ENCODE assay signal across 13 cellular contexts in genomic region chr6:55875420-55875819, GRCh38. TPM values are rescaled to one million over a fixed set of nuclear protein-coding genes. Genes with fewer than 3 reads are reported as not detected.
DNase-seq lines count a peak whose midpoint lies in the region; TF ChIP-seq lines count a peak whose summit lies in the region.
"Had no signal": no experiment of that assay in that cellular context is flagged by ENCODE, and none has a peak within 500 bp of the region (broad histone marks: within the 10 kb centered on the region; RNA-seq: fewer than 3 reads in every experiment).

Gene BMP5, minus strand, starts transcription at chr6:55875590. Its CDS starts 725 bp downstream, at chr6:55874865.

- dilution Hi-C loops in mammary epithelial cell (cut with HindIII; ENCODE audit: low sequenced_read_pairs): no loop called here

- H4K20me1 ChIP-seq in mammary epithelial cell (ENCODE audit: insufficient read depth, low read length): no peaks in the 10 kb centered on the region

- no peaks in the 10 kb centered on the region for H3K27me3 Mint-ChIP-seq in type B pancreatic cell
- H3K27me3 Mint-ChIP-seq in chondrocyte (ENCODE audit: low read depth): no peaks in the 10 kb centered on the region
- H3K27me3 Mint-ChIP-seq: activated B cell treated with CpG ODN at 0.5 μM for 24 hours had no signal

- TF ChIP-seq EP300 in stomach (IDR thresholded peaks at IDR 0.05): no peak

- no peaks in the 10 kb centered on the region for H3K79me2 ChIP-seq in mammary epithelial cell (ENCODE audit: insufficient read depth, low read length)

- TF ChIP-seq CTCF in breast epithelium (IDR thresholded peaks at IDR 0.05) (no peak), mammary epithelial cell (conservative IDR thresholded peaks at IDR 0.05 in 1 of 2, IDR thresholded peaks at IDR 0.05 in 1 of 2; ENCODE audit: extremely low read depth in 1 of 2, insufficient read depth in 1 of 2, low read depth in 1 of 2, low read length in 2 of 2) (no peak), type B pancreatic cell (conservative IDR thresholded peaks at IDR 0.05) (no peak), esophagus squamous epithelium (IDR thresholded peaks at IDR 0.05) (no peak), stomach (IDR thresholded peaks at IDR 0.05) (no peak), chondrocyte (IDR thresholded peaks at IDR 0.05) (no peak)

- H3K9me3 ChIP-seq in breast epithelium (no peaks in the 10 kb centered on the region), mammary epithelial cell (replicated peaks; ENCODE audit: insufficient read depth, low read length) (no peaks in the 10 kb centered on the region), esophagus squamous epithelium (no peaks in the 10 kb centered on the region), stomach (no peaks in the 10 kb centered on the region)

- H3K4me3 ChIP-seq in breast epithelium (peak within 1 kb of the TSS in 2 of 3 donors; percentile 29 to 41), mammary epithelial cell (replicated peaks in 1 of 3; ENCODE audit: insufficient read depth in 1 of 3, low read depth in 2 of 3, low read length in 3 of 3) (no peak within 1 kb of the TSS), esophagus squamous epithelium (no peak within 1 kb of the TSS), stomach (no peak within 1 kb of the TSS)
- H3K4me3 ChIP-seq: GM12878 had no signal

- H3K36me3 Mint-ChIP-seq in type B pancreatic cell: no peaks in the 10 kb centered on the region
- H3K36me3 Mint-ChIP-seq in chondrocyte (ENCODE audit: low read depth): no peaks in the 10 kb centered on the region

- BruUV-seq in mammary epithelial cell (replicated peaks; lab: Mats Ljungman, UMichigan): no TSS peak

- CTCF ChIA-PET in mammary epithelial cell (lab: Charles Lee; ENCODE audit: low non-redundant PET): no interaction called here

- H3K4me3 Mint-ChIP-seq in type B pancreatic cell: peak within 1 kb of the TSS; percentile 91
- H3K4me3 Mint-ChIP-seq in chondrocyte (ENCODE audit: unreplicated experiment): no peak within 1 kb of the TSS
- H3K4me3 Mint-ChIP-seq: activated B cell treated with CpG ODN at 0.5 μM for 24 hours had no signal

- TF ChIP-seq POLR2A in breast epithelium (IDR thresholded peaks at IDR 0.05) (no peak), esophagus squamous epithelium (IDR thresholded peaks at IDR 0.05) (no peak), stomach (IDR thresholded peaks at IDR 0.05) (no peak)

- H3K27ac Mint-ChIP-seq in type B pancreatic cell (peak within 1 kb of the TSS; percentile 42), chondrocyte (ENCODE audit: unreplicated experiment) (no peak within 1 kb of the TSS)
- H3K27ac Mint-ChIP-seq: activated B cell treated with CpG ODN at 0.5 μM for 24 hours had no signal

- no peaks in the 10 kb centered on the region for H3K36me3 ChIP-seq in breast epithelium
- no peaks in the 10 kb centered on the region for H3K36me3 ChIP-seq in mammary epithelial cell (ENCODE audit: insufficient read depth, low read length)
- no peaks in the 10 kb centered on the region for H3K36me3 ChIP-seq in esophagus squamous epithelium
- no peaks in the 10 kb centered on the region for H3K36me3 ChIP-seq in stomach

- DNase-seq in breast epithelium (ENCODE audit: low spot score in 2 of 2): no peak
- no peak for DNase-seq in mammary epithelial cell
- DNase-seq in SK-N-DZ (ENCODE audit: low spot score): peak; percentile 10
- DNase-seq in iPS-NIHi7 (ENCODE audit: extremely low spot score): peak; percentile 37
- no peak for DNase-seq in type B pancreatic cell (ENCODE audit: extremely low spot score, unreplicated experiment)
- no peak for DNase-seq in esophagus squamous epithelium (lab: John Stamatoyannopoulos, UW)
- DNase-seq in stomach: no peak
- DNase-seq in chondrocyte (ENCODE audit: low spot score): no peak
- DNase-seq: ACHN; activated B cell treated with CpG ODN at 0.5 μM for 24 hours; activated T-cell treated with anti-CD3 and anti-CD28 coated beads, Interleukin-2, amount 50 U/mL, for 48 hours; left cardiac atrium had no signal

- H3K4me1 Mint-ChIP-seq in type B pancreatic cell (ENCODE audit: unreplicated experiment) (peaks cover 19% of the 10 kb centered on the region), chondrocyte (ENCODE audit: low read depth) (peaks cover 4% of the 10 kb centered on the region)
- H3K4me1 Mint-ChIP-seq: activated B cell treated with CpG ODN at 0.5 μM for 24 hours had no signal

- H3K27me3 ChIP-seq in breast epithelium (no peaks in the 10 kb centered on the region), mammary epithelial cell (ENCODE audit: insufficient read depth, low read length) (no peaks in the 10 kb centered on the region), esophagus squamous epithelium (peaks cover 0 to 4% (median 0%) of the 10 kb centered on the region in 4 donors), stomach (no peaks in the 10 kb centered on the region)

- no peak within 1 kb of the TSS for H2AFZ ChIP-seq in mammary epithelial cell (ENCODE audit: low read depth, low read length)

- H3K4me1 ChIP-seq in breast epithelium (no peaks in the 10 kb centered on the region), mammary epithelial cell (ENCODE audit: insufficient read depth, low read length) (no peaks in the 10 kb centered on the region), esophagus squamous epithelium (no peaks in the 10 kb centered on the region), stomach (no peaks in the 10 kb centered on the region)

- H3K9me3 Mint-ChIP-seq in type B pancreatic cell (no peaks in the 10 kb centered on the region), chondrocyte (ENCODE audit: low read depth) (no peaks in the 10 kb centered on the region)
- H3K9me3 Mint-ChIP-seq: activated B cell treated with CpG ODN at 0.5 μM for 24 hours had no signal

- H3K9ac ChIP-seq in mammary epithelial cell (ENCODE audit: insufficient read depth, low read length): no peak within 1 kb of the TSS

- H3K27ac ChIP-seq in breast epithelium (no peak within 1 kb of the TSS), mammary epithelial cell (ENCODE audit: insufficient read depth, low read depth, low read length) (no peak within 1 kb of the TSS), esophagus squamous epithelium (no peak within 1 kb of the TSS), stomach (no peak within 1 kb of the TSS)

- in situ Hi-C loops in mammary epithelial cell (cut with MboI; ENCODE audit: low sequenced_read_pairs in 2 of 2): loop anchor here (25.0 kb wide), 1 partner anchor 438 kb away; no protein-coding TSS in a partner anchor

- WGBS in mammary epithelial cell (ENCODE audit: low coverage, missing lambda C conversion rate): 71% methylated on average over 1 of the region's 1 CpG
- WGBS in esophagus squamous epithelium, 2 donors: 83 to 91% methylated on average over 1 of the region's 1 CpG
- WGBS in stomach, 5 donors: 51 to 66% (median 59%) methylated on average over 1 of the region's 1 CpG

- intact Hi-C loops in breast epithelium (cut with DNase I; ENCODE audit: low total_unique reads): no loop called here
- intact Hi-C loops in mammary epithelial cell (cut with micrococcal nuclease): no loop called here
- intact Hi-C loops in esophagus squamous epithelium (cut with DNase I): no loop called here
- intact Hi-C loops in stomach (cut with DNase I; ENCODE audit: low total_unique reads): no loop called here

- no peak within 1 kb of the TSS for H3K4me2 ChIP-seq in mammary epithelial cell (ENCODE audit: insufficient read depth, low read depth, low read length)

RNA-seq across cellular contexts. Expression of gene BMP5, which starts in this region (rescaled TPM):
- total RNA-seq in breast epithelium (1 to 10 TPM in 2 of 3 donors, under 1 TPM in 1; 0.96 to 5.1 (median 1.3) TPM), mammary epithelial cell (not detected), type B pancreatic cell (ENCODE audit: low replicate concordance) (5.6 and 12.4 TPM in 2 replicates), esophagus squamous epithelium (under 1 TPM; 0.04 to 0.26 (median 0.15) TPM), stomach (10 to 100 TPM in 1 of 5 donors, 1 to 10 TPM in 3, not detected in 1; 1.2 to 18.1 (median 4.9) TPM), chondrocyte (not detected in 3 replicates)
- polyA plus RNA-seq in mammary epithelial cell (not detected), stomach (1 to 10 TPM in 2 of 3 donors, under 1 TPM in 1; 0.25 to 2.4 (median 1.2) TPM)
- not detected for polyA minus RNA-seq in mammary epithelial cell
- polyA plus RNA-seq in SK-N-DZ (2014; cell fraction: cytosol; rRNA removed): 0.09 and 0.13 TPM in 2 replicates
- polyA plus RNA-seq in SK-N-DZ (2014; cell fraction: nucleus; rRNA removed): 0.28 and 0.35 TPM in 2 replicates
- total RNA-seq: activated B cell treated with CpG ODN at 0.5 μM for 24 hours, GM12878 had no signal
- polyA plus RNA-seq: GM12878 had no signal

Comparison
In these comparisons a context has a peak if more than half of its experiments do, and no peak if none do; other contexts are left out.
1. H3K4me3 ChIP-seq: peak in breast epithelium (2 of 3); none in mammary epithelial cell (0 of 3), esophagus squamous epithelium (0 of 4) and stomach (0 of 4).
2. DNase-seq: peak in SK-N-DZ (single experiment) and iPS-NIHi7 (single experiment); none in breast epithelium (0 of 2), mammary epithelial cell (single experiment), type B pancreatic cell (single experiment), esophagus squamous epithelium (single experiment), stomach (single experiment) and chondrocyte (single experiment).